ENCODE assay signal across 12 cellular contexts in the genomic region with DNA sequence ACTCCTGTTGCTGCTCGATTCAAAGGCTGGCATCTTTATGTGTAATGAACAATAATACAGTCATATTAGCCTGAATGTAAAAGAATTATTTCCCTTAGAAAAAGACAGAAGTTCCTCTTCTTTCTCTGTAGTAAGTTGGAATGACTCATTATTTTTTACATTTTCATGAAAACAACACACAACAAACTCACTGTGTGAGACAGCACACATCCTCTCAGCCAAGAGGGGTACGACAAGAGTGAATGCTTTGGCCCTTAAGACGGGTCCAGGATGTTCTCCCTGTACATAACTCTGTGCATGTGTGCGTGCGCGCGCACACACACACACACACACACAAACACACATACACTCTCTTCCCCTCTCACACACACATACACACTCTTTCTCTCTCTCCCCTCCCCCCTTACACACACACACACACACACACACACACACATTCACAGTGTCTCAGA.
DNase-seq lines count a peak whose midpoint lies in the region; ATAC-seq and TF ChIP-seq lines count a peak whose summit lies in the region.
"Had no signal": no experiment of that assay in that cellular context is flagged by ENCODE, and none has a peak within 500 bp of the region (broad histone marks: within the 10 kb centered on the region; RNA-seq: fewer than 3 reads in every experiment).

No MANE protein-coding gene starts in this region.

- H3K27me3 ChIP-seq in GM06990 (replicated peaks; ENCODE audit: control insufficient read depth, insufficient read depth, low read length) (no peaks in the 10 kb centered on the region), PC-9 (ENCODE audit: insufficient read depth, low read depth) (no peaks in the 10 kb centered on the region)

- no peaks in the 10 kb centered on the region for H4K20me1 ChIP-seq in PC-9 (ENCODE audit: insufficient read depth)

- POLR2A ChIA-PET in PC-9 (lab: Charles Lee; ENCODE audit: unreplicated experiment), result no interaction called here

- no peaks in the 10 kb centered on the region for H3K79me2 ChIP-seq in PC-9 (ENCODE audit: low read depth)

- peak overlapping the region; percentile 68 for H3K27ac ChIP-seq in PC-9

- H2AFZ ChIP-seq in PC-9, result no peak overlapping the region

- no TSS peak for BruUV-seq in PC-9 (replicated peaks; lab: Mats Ljungman, UMichigan)

- no peak for TF ChIP-seq CTCF in GM06990 (IDR thresholded peaks at IDR 0.05; ENCODE audit: insufficient read depth, low read length, poor library complexity, severe bottlenecking)
- TF ChIP-seq CTCF in PC-9 (conservative IDR thresholded peaks at IDR 0.05), result no peak

- H3K9me2 ChIP-seq in PC-9 (ENCODE audit: insufficient read depth), result no peaks in the 10 kb centered on the region

- peaks cover 2% of the 10 kb centered on the region; the same call in 1 of the 2 replicates for H3F3A ChIP-seq in PC-9 (ENCODE audit: insufficient read depth, low read depth)

- H3K4me2 ChIP-seq in PC-9, result peak overlapping the region; percentile 57

- H3K9me3 ChIP-seq in PC-9 (ENCODE audit: insufficient read depth, low read depth), result no peaks in the 10 kb centered on the region

- intact Hi-C loops in PC-9 (cut with micrococcal nuclease; ENCODE audit: unreplicated experiment), result no loop called here

- H3K4me1 ChIP-seq in PC-9 (replicated peaks; ENCODE audit: insufficient read depth), result peaks cover 27% of the 10 kb centered on the region

- peak; percentile 39 for DNase-seq in GM06990 (ENCODE audit: extremely low read depth, insufficient read length)
- no peak for DNase-seq in PC-9
- no peak for DNase-seq in glomerular visceral epithelial cell (ENCODE audit: extremely low spot score)
- no peak for DNase-seq in SK-N-DZ (ENCODE audit: low spot score)
- no peak for DNase-seq in DMS153 (lab: John Stamatoyannopoulos, UW)
- no peak for DNase-seq in AG20443 (ENCODE audit: low spot score)
- DNase-seq: cerebellar nuclear complex; naive thymus-derived CD8-positive, alpha-beta T cell; NCI-H1092 treated with DMSO at 0.1 percent for 48 hours; SW 1271 had no signal

- H3K4me3 ChIP-seq in GM06990 (replicated peaks; ENCODE audit: low read depth, low read length) (peak overlapping the region; percentile 34), PC-9 (no peak overlapping the region)

- ATAC-seq in GM19463 (IDR thresholded peaks at IDR 0.05; ENCODE audit: unreplicated experiment) (peak; percentile 24), HG03025 (IDR thresholded peaks at IDR 0.05; ENCODE audit: low FRiP score, unreplicated experiment) (peak; percentile 24)
- ATAC-seq: naive thymus-derived CD8-positive, alpha-beta T cell had no signal

- H3K36me3 ChIP-seq in GM06990 (ENCODE audit: control insufficient read depth, insufficient read depth, low read length), result peaks cover 2% of the 10 kb centered on the region
- H3K36me3 ChIP-seq in PC-9 (ENCODE audit: low read depth), result no peaks in the 10 kb centered on the region; the same call in 1 of the 2 replicates

- CTCF ChIA-PET in PC-9 (lab: Charles Lee), result no interaction called here
